In genomic region chr3:56351496-56351895, GRCh38 we compare ENCODE assay signal across 28 cellular contexts.
"Had no signal": no experiment of that assay in that cellular context is flagged by ENCODE, and none has a peak within 500 bp of the region (broad histone marks: within the 10 kb centered on the region; RNA-seq: fewer than 3 reads in every experiment).

No MANE protein-coding gene starts in this region.

- H3K27me3 ChIP-seq: neural progenitor cell, neutrophil, ovary, right atrium auricular region, stomach, suprapubic skin, tibial artery, upper lobe of right lung had no signal

- H3K9me3 ChIP-seq: lower lobe of right lung, neutrophil, ovary, right atrium auricular region, stomach, suprapubic skin, thoracic aorta, tibial artery, upper lobe of right lung had no signal

- ATAC-seq: left lobe of liver; lower lobe of right lung; natural killer cell; sciatic nerve; stimulated activated naive B cell treated with anti-CD40 and anti-IgM and Interleukin-4, amounts not matched to agents 10 μg/mL and 1 μg/mL and 100 μg/mL, for 72 hours; stimulated activated naive CD8-positive, alpha-beta T cell treated with anti-CD3 and anti-CD28 coated beads, Interleukin-15, Interleukin-2, amounts not matched to agents 100 U/mL and 50 U/mL, for 24 hours; upper lobe of right lung had no signal

- H3K36me3 ChIP-seq: lower lobe of right lung, neural progenitor cell, neutrophil, ovary, right atrium auricular region, stomach, suprapubic skin, thoracic aorta, tibial artery, upper lobe of right lung had no signal

- H3K4me3 ChIP-seq: lower lobe of right lung, neural progenitor cell, ovary, right atrium auricular region, skin epidermis, stomach, suprapubic skin, thoracic aorta, tibial artery, upper lobe of right lung had no signal

- H3K27ac ChIP-seq: lower lobe of right lung, neural progenitor cell, neutrophil, ovary, right atrium auricular region, skin epidermis, stomach, suprapubic skin, thoracic aorta, tibial artery, upper lobe of right lung had no signal

- DNase-seq: hypothalamus; immature natural killer cell; islet precursor cell; lower lobe of right lung; mammary epithelial cell; mesenchymal stem cell; naive B cell; natural killer cell; nephron progenitor cell; ovary; stimulated activated CD4-positive, alpha-beta T cell treated with anti-CD3 and anti-CD28 coated beads, Interleukin-12 subunit alpha, Interleukin-12 subunit beta, amount 100 ng/mL, for 4 hours; stimulated activated CD4-positive, alpha-beta T cell treated with anti-CD3 and anti-CD28 coated beads, Interleukin-15, amount 100 ng/mL, for 24 hours; stimulated activated CD4-positive, alpha-beta T cell treated with anti-CD3 and anti-CD28 coated beads, Interleukin-2, amount 100 ng/mL, for 24 hours; stimulated activated CD4-positive, alpha-beta T cell treated with anti-CD3 and anti-CD28 coated beads, Interleukin-4, amount 100 ng/mL, for 1 hour; stimulated activated naive B cell treated with anti-CD40 and anti-IgM and Interleukin-4, amounts not matched to agents 10 μg/mL and 1 μg/mL and 100 μg/mL, for 72 hours; stimulated activated naive CD8-positive, alpha-beta T cell treated with anti-CD3 and anti-CD28 coated beads, Interleukin-15, Interleukin-2, amounts not matched to agents 100 U/mL and 50 U/mL, for 24 hours; stomach; tibial artery; trophoblast cell; upper lobe of right lung had no signal

- H3K4me1 ChIP-seq: lower lobe of right lung, neural progenitor cell, right atrium auricular region, stomach, suprapubic skin, tibial artery, upper lobe of right lung had no signal
